In the genomic region with DNA sequence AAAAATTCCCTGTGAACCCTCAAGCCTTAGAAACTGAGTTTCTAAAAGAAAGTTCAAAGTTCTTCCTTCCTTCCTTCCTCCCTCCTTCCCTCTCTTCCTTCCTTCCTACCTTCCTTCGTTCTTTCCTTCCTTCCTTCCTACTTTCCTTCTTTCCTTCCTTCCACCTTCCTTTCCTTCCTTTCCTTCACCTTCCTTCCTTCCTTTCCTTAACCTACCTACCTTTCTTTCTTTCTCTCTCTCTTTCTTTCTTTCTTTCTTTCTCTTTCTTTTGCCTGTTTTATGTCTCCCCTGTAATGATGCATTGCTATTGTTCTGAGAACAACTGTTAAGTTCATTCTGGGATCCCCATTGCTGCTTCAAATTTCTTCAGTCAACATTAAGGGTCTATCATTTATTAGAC, we compare ENCODE assay signal across 28 cellular contexts.
"Had no signal": no experiment of that assay in that cellular context is flagged by ENCODE, and none has a peak within 500 bp of the region (broad histone marks: within the 10 kb centered on the region; RNA-seq: fewer than 3 reads in every experiment).

No MANE protein-coding gene starts in this region.

- H3K27ac ChIP-seq: colonic mucosa, coronary artery, dorsolateral prefrontal cortex, epithelial cell of prostate, esophagus muscularis mucosa, esophagus squamous epithelium, foreskin keratinocyte, gastrocnemius medialis, gastroesophageal sphincter, heart left ventricle, heart right ventricle had no signal

- H3K4me3 ChIP-seq: colonic mucosa, coronary artery, dorsolateral prefrontal cortex, esophagus muscularis mucosa, esophagus squamous epithelium, gastrocnemius medialis, gastroesophageal sphincter, heart left ventricle, heart right ventricle had no signal

- H3K9me3 ChIP-seq: colonic mucosa, esophagus muscularis mucosa, esophagus squamous epithelium, gastrocnemius medialis, gastroesophageal sphincter, heart left ventricle, heart right ventricle had no signal

- ATAC-seq: effector memory CD8-positive, alpha-beta T cell; esophagus mucosa; foreskin keratinocyte; gastrocnemius medialis; gastroesophageal sphincter; heart left ventricle; heart right ventricle had no signal

- H3K27ac Mint-ChIP-seq: dendritic cell treated with granulocyte-macrophage colony-stimulating factor and Interleukin-4, amounts not matched to agents 40 ng/mL and 50 ng/mL, for 4 days; effector memory CD8-positive, alpha-beta T cell; endodermal cell had no signal

- DNase-seq: colonic mucosa; cortex of kidney; dermis blood vessel endothelial cell; dorsolateral prefrontal cortex; effector CD4-positive, alpha-beta T cell; effector memory CD4-positive, alpha-beta T cell; effector memory CD8-positive, alpha-beta T cell; endodermal cell; erythroblast; esophagus squamous epithelium; foreskin fibroblast; foreskin keratinocyte; foreskin melanocyte; gastrocnemius medialis; glutamatergic neuron; head of caudate nucleus; heart left ventricle; heart right ventricle had no signal

- FAIRE-seq: colon, endometrium, endothelial cell of umbilical vein, frontal cortex had no signal

- H3K9me3 Mint-ChIP-seq: dendritic cell treated with granulocyte-macrophage colony-stimulating factor and Interleukin-4, amounts not matched to agents 40 ng/mL and 50 ng/mL, for 4 days; effector memory CD8-positive, alpha-beta T cell; endodermal cell had no signal

- H3K36me3 ChIP-seq: colonic mucosa, esophagus muscularis mucosa, esophagus squamous epithelium, gastrocnemius medialis, gastroesophageal sphincter, heart left ventricle, heart right ventricle had no signal

- H3K4me3 Mint-ChIP-seq: dendritic cell treated with granulocyte-macrophage colony-stimulating factor and Interleukin-4, amounts not matched to agents 40 ng/mL and 50 ng/mL, for 4 days; effector memory CD8-positive, alpha-beta T cell; endodermal cell had no signal

- H3K27me3 ChIP-seq: colonic mucosa had no signal

- H3K4me1 ChIP-seq: colonic mucosa, foreskin keratinocyte, gastrocnemius medialis had no signal
